ENCODE assay signal across 21 cellular contexts in genomic region chr6:137579612-137580011, GRCh38.
DNase-seq lines count a peak whose midpoint lies in the region; ATAC-seq, FAIRE-seq and TF ChIP-seq lines count a peak whose summit lies in the region.
"Had no signal": no experiment of that assay in that cellular context is flagged by ENCODE, and none has a peak within 500 bp of the region (broad histone marks: within the 10 kb centered on the region; RNA-seq: fewer than 3 reads in every experiment).

No MANE protein-coding gene starts in this region.

- no peak for TF ChIP-seq EP300 in esophagus muscularis mucosa (IDR thresholded peaks at IDR 0.05)

- intact Hi-C loops in esophagus muscularis mucosa (cut with DNase I): no loop called here
- intact Hi-C loops in heart left ventricle (cut with DNase I): no loop called here

- 68% methylated on average over 2 of the region's 2 CpGs for WGBS in esophagus muscularis mucosa
- WGBS in heart left ventricle, 4 donors: 59 to 74% (median 69%) methylated on average over 2 of the region's 2 CpGs

- H3K4me3 ChIP-seq in esophagus muscularis mucosa (no peak overlapping the region), heart left ventricle (no peak overlapping the region)
- H3K4me3 ChIP-seq: BLaER1, HAP-1 had no signal

- peak; percentile 26 for FAIRE-seq in TTC549 (lab: Jason Lieb, UNC)
- FAIRE-seq: GM12891, GM18507, H54 had no signal

- peaks cover 0 to 87% (median 69%) of the 10 kb centered on the region in 4 donors for H3K4me1 ChIP-seq in esophagus muscularis mucosa
- no peaks in the 10 kb centered on the region for H3K4me1 ChIP-seq in heart left ventricle
- H3K4me1 ChIP-seq: Caco-2 had no signal

- TF ChIP-seq CTCF in esophagus muscularis mucosa (IDR thresholded peaks at IDR 0.05): no peak
- TF ChIP-seq CTCF in heart left ventricle (IDR thresholded peaks at IDR 0.05): no peak

- peak; percentile 10 for DNase-seq in DMS 273 (lab: John Stamatoyannopoulos, UW; ENCODE audit: unreplicated experiment)
- DNase-seq in DMS 273 treated with DMSO at 0.1 percent for 48 hours (lab: John Stamatoyannopoulos, UW): no peak
- no peak for DNase-seq in esophagus muscularis mucosa (ENCODE audit: extremely low spot score)
- DNase-seq in HEK293T (ENCODE audit: extremely low spot score): no peak
- DNase-seq in inferior parietal cortex (ENCODE audit: extremely low spot score): no peak
- no peak for DNase-seq in heart left ventricle
- DNase-seq: Caco-2; CD4-positive, CD25-positive, alpha-beta regulatory T cell; CD8-positive, alpha-beta T cell; DMS53; DMS79 treated with DMSO at 0.1 percent for 48 hours; GF-D8; GOT3 had no signal

- no peaks in the 10 kb centered on the region for H3K27me3 ChIP-seq in esophagus muscularis mucosa
- peaks cover 0 to 6% (median 0%) of the 10 kb centered on the region in 9 donors for H3K27me3 ChIP-seq in heart left ventricle
- H3K27me3 ChIP-seq: BLaER1 had no signal

- ATAC-seq in heart left ventricle: no peak
- ATAC-seq: CD8-positive, alpha-beta T cell had no signal

- POLR2A ChIA-PET in HEK293T (lab: Yijun Ruan, JAX): no interaction called here

- H3K36me3 ChIP-seq in esophagus muscularis mucosa: no peaks in the 10 kb centered on the region
- H3K36me3 ChIP-seq in heart left ventricle: no peaks in the 10 kb centered on the region
- H3K36me3 ChIP-seq: BLaER1, HAP-1 had no signal

- H3K27ac ChIP-seq in esophagus muscularis mucosa (replicated peaks in 1 of 4) (peak overlapping the region; percentile 58 to 75 (median 64)), heart left ventricle (no peak overlapping the region)
- H3K27ac ChIP-seq: 22Rv1, BLaER1, C4-2B had no signal

- CTCF ChIA-PET in HEK293T (lab: Yijun Ruan, JAX): no interaction called here

- H3K9me3 ChIP-seq in esophagus muscularis mucosa: no peaks in the 10 kb centered on the region
- no peaks in the 10 kb centered on the region for H3K9me3 ChIP-seq in heart left ventricle
- H3K9me3 ChIP-seq: BLaER1, Caco-2, HAP-1 had no signal

- no peak for TF ChIP-seq POLR2A in esophagus muscularis mucosa (IDR thresholded peaks at IDR 0.05; ENCODE audit: low read depth)
- TF ChIP-seq POLR2A in heart left ventricle (IDR thresholded peaks at IDR 0.05): no peak

TF ChIP-seq in HEK293T, 16 proteins besides CTCF, POLR2A, EP300 and RAD21:
- TF ChIP-seq PKNOX1 (IDR thresholded peaks at IDR 0.05) (no peak), L3MBTL2 (conservative IDR thresholded peaks at IDR 0.05) (no peak), NFRKB (IDR thresholded peaks at IDR 0.05) (no peak), TARDBP (IDR thresholded peaks at IDR 0.05) (no peak), FOXK2 (IDR thresholded peaks at IDR 0.05) (no peak), ARNT (IDR thresholded peaks at IDR 0.05) (no peak), FOXA1 (IDR thresholded peaks at IDR 0.05) (no peak), BHLHE40 (IDR thresholded peaks at IDR 0.05; ENCODE audit: borderline replicate concordance) (no peak), ELF4 (IDR thresholded peaks at IDR 0.05) (no peak), ZNF384 (IDR thresholded peaks at IDR 0.05) (no peak), FOXM1 (IDR thresholded peaks at IDR 0.05; ENCODE audit: borderline replicate concordance) (no peak), SP1 (IDR thresholded peaks at IDR 0.05) (no peak), SUZ12 (IDR thresholded peaks at IDR 0.05) (no peak), CTBP1 (IDR thresholded peaks at IDR 0.05; ENCODE audit: borderline replicate concordance) (no peak), HDGF (IDR thresholded peaks at IDR 0.05; ENCODE audit: borderline replicate concordance) (no peak), LEF1 (IDR thresholded peaks at IDR 0.05; ENCODE audit: borderline replicate concordance) (no peak)

Comparison
In these comparisons a context has a peak if more than half of its experiments do, and no peak if none do; other contexts are left out.
1. H3K27ac ChIP-seq: peak in esophagus muscularis mucosa (4 of 4); none in heart left ventricle (0 of 12).